ENCODE assay signal across 1 cellular context in genomic region chrX:20547649-20548051, GRCh38.
TF ChIP-seq lines count a peak whose summit lies in the region.

No MANE protein-coding gene starts in this region.

TF ChIP-seq in HepG2, 621 proteins besides CTCF, POLR2A, EP300 and RAD21 (continued from another document):
- TF ChIP-seq DDIT3 (CRISPR knock-in tag; IDR thresholded peaks at IDR 0.05) (no peak), ZNF746 (CRISPR knock-in tag; IDR thresholded peaks at IDR 0.05) (peak; percentile 88; the same call in 1 of the 2 replicates), SP5 (CRISPR knock-in tag; IDR thresholded peaks at IDR 0.05; ENCODE audit: borderline replicate concordance, low read depth) (peak; percentile 47; the same call in 1 of the 2 replicates), ZBTB4 (CRISPR knock-in tag; IDR thresholded peaks at IDR 0.05; ENCODE audit: borderline replicate concordance) (no peak), ZNF713 (CRISPR knock-in tag; IDR thresholded peaks at IDR 0.05) (no peak), STAT6 (CRISPR knock-in tag; IDR thresholded peaks at IDR 0.05; ENCODE audit: borderline replicate concordance) (no peak), ZNF264 (CRISPR knock-in tag; IDR thresholded peaks at IDR 0.05) (no peak), ZNF674 (CRISPR knock-in tag; IDR thresholded peaks at IDR 0.05; ENCODE audit: low read depth) (no peak), ZSCAN22 (CRISPR knock-in tag; IDR thresholded peaks at IDR 0.05) (no peak), ZNF768 (CRISPR knock-in tag; IDR thresholded peaks at IDR 0.05) (no peak), ZFP82 (CRISPR knock-in tag; IDR thresholded peaks at IDR 0.05; ENCODE audit: borderline replicate concordance) (no peak), TP53 (CRISPR knock-in tag; conservative IDR thresholded peaks at IDR 0.05) (no peak), ATM (IDR thresholded peaks at IDR 0.05; ENCODE audit: borderline replicate concordance) (no peak), ARNT2 (CRISPR knock-in tag; IDR thresholded peaks at IDR 0.05; ENCODE audit: low read depth) (no peak), KMT2B (CRISPR knock-in tag; IDR thresholded peaks at IDR 0.05) (no peak), ZNF7 (CRISPR knock-in tag; IDR thresholded peaks at IDR 0.05) (no peak), RCOR2 (CRISPR knock-in tag; IDR thresholded peaks at IDR 0.05) (no peak), HMGXB4 (CRISPR knock-in tag; IDR thresholded peaks at IDR 0.05; ENCODE audit: borderline replicate concordance in 1 of 2, low read depth in 1 of 2) (no peak), NFRKB (IDR thresholded peaks at IDR 0.05) (no peak), ELF4 (CRISPR knock-in tag; IDR thresholded peaks at IDR 0.05; ENCODE audit: borderline replicate concordance) (no peak), PRDM15 (CRISPR knock-in tag; IDR thresholded peaks at IDR 0.05) (no peak), EED (CRISPR knock-in tag; IDR thresholded peaks at IDR 0.05) (no peak), ZNF841 (CRISPR knock-in tag; IDR thresholded peaks at IDR 0.05; ENCODE audit: borderline replicate concordance) (no peak), ZNF816 (CRISPR knock-in tag; IDR thresholded peaks at IDR 0.05; ENCODE audit: borderline replicate concordance) (no peak), ZNF749 (CRISPR knock-in tag; IDR thresholded peaks at IDR 0.05; ENCODE audit: borderline replicate concordance) (no peak), MAFK (conservative IDR thresholded peaks at IDR 0.05 in 1 of 2, IDR thresholded peaks at IDR 0.05 in 1 of 2; ENCODE audit: low read length in 2 of 2) (0 out of 4 replicates have a peak, but pooled peaks of 1 of the 2 experiments have one; percentile 16), ETS1 (CRISPR knock-in tag; IDR thresholded peaks at IDR 0.05) (no peak), ZNF710 (CRISPR knock-in tag; IDR thresholded peaks at IDR 0.05; ENCODE audit: borderline replicate concordance) (peak; percentile 34; the same call in 1 of the 2 replicates), ZBTB8A (CRISPR knock-in tag; IDR thresholded peaks at IDR 0.05; ENCODE audit: borderline replicate concordance, low read depth) (no peak), SOX13 (IDR thresholded peaks at IDR 0.05) (no peak), SOX13 (CRISPR knock-in tag; conservative IDR thresholded peaks at IDR 0.05 in 1 of 2, IDR thresholded peaks at IDR 0.05 in 1 of 2) (no peak), PAX8 (CRISPR knock-in tag; IDR thresholded peaks at IDR 0.05; ENCODE audit: borderline replicate concordance) (no peak), FOSL2 (CRISPR knock-in tag; IDR thresholded peaks at IDR 0.05) (peak; percentile 53; the same call in 1 of the 2 replicates), ZFP62 (CRISPR knock-in tag; IDR thresholded peaks at IDR 0.05) (no peak), HNRNPK (IDR thresholded peaks at IDR 0.05; ENCODE audit: low read depth, low read length, poor library complexity, severe bottlenecking) (peak; percentile 78), USF2 (IDR thresholded peaks at IDR 0.05; ENCODE audit: low read depth, low read length) (no peak), USF2 (CRISPR knock-in tag; IDR thresholded peaks at IDR 0.05; ENCODE audit: borderline replicate concordance) (no peak), IKZF1 (IDR thresholded peaks at IDR 0.05) (no peak), ZMYM2 (CRISPR knock-in tag; IDR thresholded peaks at IDR 0.05) (no peak), HNF4A (CRISPR knock-in tag; IDR thresholded peaks at IDR 0.05) (0 out of 2 replicates have a peak, but pooled peaks have one; percentile 33), FLYWCH1 (CRISPR knock-in tag; IDR thresholded peaks at IDR 0.05) (no peak), ELF1 (CRISPR knock-in tag; IDR thresholded peaks at IDR 0.05) (no peak), POLR2G (IDR thresholded peaks at IDR 0.05; ENCODE audit: low read depth, low read length) (no peak), CEBPB (IDR thresholded peaks at IDR 0.05; ENCODE audit: borderline replicate concordance, low read depth, low read length) (no peak), MTA1 (CRISPR knock-in tag; IDR thresholded peaks at IDR 0.05; ENCODE audit: borderline replicate concordance) (no peak), ZNF644 (CRISPR knock-in tag; IDR thresholded peaks at IDR 0.05; ENCODE audit: low read depth) (peak; percentile 36; the same call in 1 of the 2 replicates), NR2F1 (CRISPR knock-in tag; IDR thresholded peaks at IDR 0.05) (no peak)
